8 cellular contexts compared by ENCODE assay signal in genomic region chr19:3275583-3276340, GRCh38. TPM values are rescaled to one million over a fixed set of nuclear protein-coding genes. Genes with fewer than 3 reads are reported as not detected.
DNase-seq lines count a peak whose midpoint lies in the region; ATAC-seq and TF ChIP-seq lines count a peak whose summit lies in the region.

No MANE protein-coding gene starts in this region.

- H3K4me3 Mint-ChIP-seq in activated CD4-positive, alpha-beta T cell treated with anti-CD3 and anti-CD28 coated beads, Interleukin-2, amount 10 ng/mL, durations not matched to agents 7 days and 5 days, result peak overlapping the region; percentile 76

- POLR2A ChIA-PET in activated CD4-positive, alpha-beta T cell treated with anti-CD3 and anti-CD28 coated beads, Interleukin-2, amount 10 ng/mL, durations not matched to agents 7 days and 5 days (lab: Charles Lee), result no interaction called here

- peaks cover 2% of the 10 kb centered on the region for H3K9me3 Mint-ChIP-seq in activated CD4-positive, alpha-beta T cell treated with anti-CD3 and anti-CD28 coated beads, Interleukin-2, amount 10 ng/mL, durations not matched to agents 7 days and 5 days

- 2% methylated on average over 13 to 32 of the region's 45 CpGs for WGBS in lower leg skin, 2 donors

- TF ChIP-seq POLR2A in lower leg skin (IDR thresholded peaks at IDR 0.05), result no peak

- ATAC-seq in HG03095 (IDR thresholded peaks at IDR 0.05; ENCODE audit: unreplicated experiment), result no peak

- DNase-seq in AML-193 (lab: John Stamatoyannopoulos, UW) (peak; percentile 42 to 46), HCEC 1CT (peak; percentile 77), NCI-H526 treated with DMSO at 0.1 percent for 48 hours (lab: John Stamatoyannopoulos, UW) (peak; percentile 77), dedifferentiated amniotic fluid mesenchymal stem cell (ENCODE audit: extremely low spot score) (peak; percentile 43), lower leg skin (ENCODE audit: low spot score in 2 of 2) (peak; percentile 56 to 95)
- DNase-seq in activated CD4-positive, alpha-beta T cell treated with anti-CD3 and anti-CD28 coated beads, Interleukin-2, amount 10 ng/mL, durations not matched to agents 7 days and 5 days, result peak; percentile 87
- DNase-seq in stimulated activated CD8-positive, alpha-beta memory T cell treated with anti-CD3 and anti-CD28 coated beads, Interleukin-12 subunit alpha, Interleukin-12 subunit beta, amount 100 ng/mL, for 1 hour (ENCODE audit: low read depth), result peak; percentile 79

- peak overlapping the region; percentile 86 for H3K27ac Mint-ChIP-seq in activated CD4-positive, alpha-beta T cell treated with anti-CD3 and anti-CD28 coated beads, Interleukin-2, amount 10 ng/mL, durations not matched to agents 7 days and 5 days

- no peak for TF ChIP-seq CTCF in lower leg skin (IDR thresholded peaks at IDR 0.05)

- peaks cover 19% of the 10 kb centered on the region for H3K4me1 Mint-ChIP-seq in activated CD4-positive, alpha-beta T cell treated with anti-CD3 and anti-CD28 coated beads, Interleukin-2, amount 10 ng/mL, durations not matched to agents 7 days and 5 days

- intact Hi-C loops in lower leg skin (cut with DNase I; ENCODE audit: low total_unique reads), result loop anchor here (5.0 kb wide), 1 partner anchor 283 kb away; no protein-coding TSS in a partner anchor

- CTCF ChIA-PET in activated CD4-positive, alpha-beta T cell treated with anti-CD3 and anti-CD28 coated beads, Interleukin-2, amount 10 ng/mL, durations not matched to agents 7 days and 5 days (lab: Charles Lee), result interaction anchor here (0.5 to 1.5 kb wide), 6 partner anchors 9 to 1369 kb away, joined by 3 to 11 read pairs (median 3); no protein-coding TSS in a partner anchor

- no peaks in the 10 kb centered on the region for H3K36me3 Mint-ChIP-seq in activated CD4-positive, alpha-beta T cell treated with anti-CD3 and anti-CD28 coated beads, Interleukin-2, amount 10 ng/mL, durations not matched to agents 7 days and 5 days (ENCODE audit: low read depth)

- no peak overlapping the region for H3K4me3 ChIP-seq in lower leg skin (ENCODE audit: low read depth, poor library complexity, severe bottlenecking)

- H3K27me3 Mint-ChIP-seq in activated CD4-positive, alpha-beta T cell treated with anti-CD3 and anti-CD28 coated beads, Interleukin-2, amount 10 ng/mL, durations not matched to agents 7 days and 5 days, result peaks cover 10% of the 10 kb centered on the region

RNA-seq across cellular contexts. Expression of gene CELF5, which starts 51.3 kb away (rescaled TPM):
- under 1 TPM; 0.06 to 0.20 TPM for total RNA-seq in activated CD4-positive, alpha-beta T cell treated with anti-CD3 and anti-CD28 coated beads, Interleukin-2, amount 10 ng/mL, durations not matched to agents 7 days and 5 days
- under 1 TPM in 2 of 4 donors, not detected in 2; 0.20 to 0.39 TPM for total RNA-seq in lower leg skin
